28 cellular contexts compared by ENCODE assay signal in genomic region chr16:702341-702740, GRCh38. TPM values are rescaled to one million over a fixed set of nuclear protein-coding genes. Genes with fewer than 3 reads are reported as not detected.
"Had no signal": no experiment of that assay in that cellular context is flagged by ENCODE, and none has a peak within 500 bp of the region (broad histone marks: within the 10 kb centered on the region; RNA-seq: fewer than 3 reads in every experiment).

No MANE protein-coding gene starts in this region.

- H3K79me2 ChIP-seq: hepatocyte had no signal

- H2AFZ ChIP-seq: hepatocyte had no signal

- H3K9me3 ChIP-seq: colonic mucosa, gastrocnemius medialis, heart left ventricle, prostate gland, right atrium auricular region, thoracic aorta, tibial nerve, upper lobe of left lung had no signal

- H3K4me2 ChIP-seq: hepatocyte, smooth muscle cell had no signal

- H3K27ac Mint-ChIP-seq: endodermal cell; memory B cell; natural killer cell; stimulated activated naive CD8-positive, alpha-beta T cell treated with anti-CD3 and anti-CD28 coated beads, Interleukin-15, Interleukin-2, amounts not matched to agents 100 ng/mL and 50 ng/mL, for 24 hours had no signal

- DNase-seq: colonic mucosa; dermis blood vessel endothelial cell; endodermal cell; foreskin fibroblast; gastrocnemius medialis; heart left ventricle; kidney; natural killer cell; nucleus accumbens; stimulated activated CD4-positive, alpha-beta T cell treated with anti-CD3 and anti-CD28 coated beads, Interleukin-12 subunit alpha, Interleukin-12 subunit beta, amount 100 ng/mL, for 4 hours; stimulated activated CD4-positive, alpha-beta T cell treated with anti-CD3 and anti-CD28 coated beads, Interleukin-2, amount 100 ng/mL, for 24 hours; stimulated activated naive B cell treated with anti-CD40 and anti-IgM and Interleukin-4, amounts not matched to agents 10 μg/mL and 1 μg/mL and 100 μg/mL, for 72 hours had no signal

- H3K4me3 ChIP-seq: colonic mucosa, gastrocnemius medialis, heart left ventricle, hepatocyte, lung, prostate gland, right atrium auricular region, smooth muscle cell, thoracic aorta, tibial nerve, upper lobe of left lung had no signal

- FAIRE-seq: kidney, urothelium cell line had no signal

- H3K36me3 Mint-ChIP-seq: memory B cell, natural killer cell had no signal

- H3K4me1 ChIP-seq: colonic mucosa, prostate gland had no signal

- H3K27ac ChIP-seq: colonic mucosa, epithelial cell of prostate, gastrocnemius medialis, heart left ventricle, hepatocyte, prostate gland, right atrium auricular region, thoracic aorta, tibial nerve, upper lobe of left lung had no signal

- H3K36me3 ChIP-seq: colonic mucosa, gastrocnemius medialis, heart left ventricle, prostate gland, right atrium auricular region, thoracic aorta, tibial nerve, upper lobe of left lung had no signal

- H3K4me3 Mint-ChIP-seq: endodermal cell; memory B cell; natural killer cell; stimulated activated naive B cell treated with anti-CD40 and anti-IgM and Interleukin-4, amounts not matched to agents 10 μg/mL and 1 μg/mL and 100 μg/mL, for 72 hours; stimulated activated naive CD8-positive, alpha-beta T cell treated with anti-CD3 and anti-CD28 coated beads, Interleukin-15, Interleukin-2, amounts not matched to agents 100 ng/mL and 50 ng/mL, for 24 hours had no signal

- ATAC-seq: esophagus mucosa; gastrocnemius medialis; heart left ventricle; left lobe of liver; natural killer cell; sciatic nerve; stimulated activated naive B cell treated with anti-CD40 and anti-IgM and Interleukin-4, amounts not matched to agents 10 μg/mL and 1 μg/mL and 100 μg/mL, for 72 hours had no signal

- H3K9me3 Mint-ChIP-seq: endodermal cell; memory B cell; natural killer cell; neural crest cell; stimulated activated naive B cell treated with anti-CD40 and anti-IgM and Interleukin-4, amounts not matched to agents 10 μg/mL and 1 μg/mL and 100 μg/mL, for 72 hours; stimulated activated naive CD8-positive, alpha-beta T cell treated with anti-CD3 and anti-CD28 coated beads, Interleukin-15, Interleukin-2, amounts not matched to agents 100 ng/mL and 50 ng/mL, for 24 hours had no signal

- H3K4me1 Mint-ChIP-seq: endodermal cell, natural killer cell, neural crest cell had no signal

RNA-seq across cellular contexts. Expression of gene FBXL16, which starts 3.3 kb away (rescaled TPM):
- total RNA-seq: dermis blood vessel endothelial cell, gastrocnemius medialis, thoracic aorta had no signal
